Comparison of ENCODE assay signal across 22 cellular contexts in genomic region chrX:122622800-122623199, GRCh38.
"Had no signal": no experiment of that assay in that cellular context is flagged by ENCODE, and none has a peak within 500 bp of the region (broad histone marks: within the 10 kb centered on the region; RNA-seq: fewer than 3 reads in every experiment).

No MANE protein-coding gene starts in this region.

- H3K4me3 ChIP-seq: heart left ventricle, lung, thyroid gland, uterus had no signal

- H3K9me3 ChIP-seq: heart left ventricle, thyroid gland, uterus had no signal

- H3K27ac ChIP-seq: heart left ventricle, thyroid gland, uterus had no signal

- FAIRE-seq: endothelial cell of umbilical vein, frontal cortex, TTC549 had no signal

- DNase-seq: activated CD4-positive, alpha-beta T cell treated with anti-CD3 and anti-CD28 coated beads, Interleukin-2, amount 10 ng/mL, durations not matched to agents 24 days and 14 days; activated CD8-positive, alpha-beta memory T cell treated with anti-CD3 and anti-CD28 coated beads, Interleukin-2, amount 50 U/mL, for 4 hours; activated CD8-positive, alpha-beta T cell treated with anti-CD3 and anti-CD28 coated beads, Interleukin-2, amount 10 ng/mL, durations not matched to agents 7 days and 5 days; activated gamma-delta T cell; activated T-cell treated with anti-CD3 and anti-CD28 coated beads, Interleukin-2, amount 50 U/mL, for 48 hours; amniotic stem cell; effector CD8-positive, alpha-beta T cell; heart left ventricle; stimulated activated CD4-positive, alpha-beta T cell treated with anti-CD3 and anti-CD28 coated beads, Interleukin-12 subunit alpha, Interleukin-12 subunit beta, amount 100 ng/mL, for 4 hours; T-helper 2 cell; thyroid gland; uterus had no signal

- H3K27me3 ChIP-seq: heart left ventricle, thyroid gland, uterus had no signal

- H3K4me1 Mint-ChIP-seq: activated CD4-positive, alpha-beta T cell treated with anti-CD3 and anti-CD28 coated beads, Interleukin-2, amount 10 ng/mL, durations not matched to agents 24 days and 14 days; central memory CD8-positive, alpha-beta T cell; mesothelial cell of epicardium; stimulated activated memory B cell treated with anti-CD40 and anti-IgM and Interleukin-4, amounts not matched to agents 10 μg/mL and 1 μg/mL and 100 μg/mL, for 72 hours had no signal

- H3K4me3 Mint-ChIP-seq: activated CD4-positive, alpha-beta T cell treated with anti-CD3 and anti-CD28 coated beads, Interleukin-2, amount 10 ng/mL, durations not matched to agents 24 days and 14 days; activated CD8-positive, alpha-beta T cell treated with anti-CD3 and anti-CD28 coated beads, Interleukin-2, amount 10 ng/mL, durations not matched to agents 7 days and 5 days; brain; central memory CD8-positive, alpha-beta T cell; mesothelial cell of epicardium; stimulated activated memory B cell treated with anti-CD40 and anti-IgM and Interleukin-4, amounts not matched to agents 10 μg/mL and 1 μg/mL and 100 μg/mL, for 72 hours; WTC11 had no signal

- H3K4me1 ChIP-seq: heart left ventricle, thyroid gland, uterus had no signal

- H3K27me3 Mint-ChIP-seq: activated CD4-positive, alpha-beta T cell treated with anti-CD3 and anti-CD28 coated beads, Interleukin-2, amount 10 ng/mL, durations not matched to agents 24 days and 14 days; brain; central memory CD8-positive, alpha-beta T cell; stimulated activated memory B cell treated with anti-CD40 and anti-IgM and Interleukin-4, amounts not matched to agents 10 μg/mL and 1 μg/mL and 100 μg/mL, for 72 hours had no signal

- H3K9me3 Mint-ChIP-seq: stimulated activated memory B cell treated with anti-CD40 and anti-IgM and Interleukin-4, amounts not matched to agents 10 μg/mL and 1 μg/mL and 100 μg/mL, for 72 hours had no signal

- H3K36me3 Mint-ChIP-seq: brain; mesothelial cell of epicardium; stimulated activated memory B cell treated with anti-CD40 and anti-IgM and Interleukin-4, amounts not matched to agents 10 μg/mL and 1 μg/mL and 100 μg/mL, for 72 hours had no signal

- ATAC-seq: activated CD8-positive, alpha-beta T cell treated with anti-CD3 and anti-CD28 coated beads, Interleukin-2, amount 10 ng/mL, durations not matched to agents 7 days and 5 days; activated naive CD4-positive, alpha-beta T cell treated with anti-CD3 and anti-CD28 coated beads, Interleukin-2, amount 50 U/mL, for 72 hours; heart left ventricle; stimulated activated memory B cell treated with anti-CD40 and anti-IgM and Interleukin-4, amounts not matched to agents 10 μg/mL and 1 μg/mL and 100 μg/mL, for 72 hours; WTC11 had no signal

- H3K27ac Mint-ChIP-seq: activated CD4-positive, alpha-beta T cell treated with anti-CD3 and anti-CD28 coated beads, Interleukin-2, amount 10 ng/mL, durations not matched to agents 24 days and 14 days; activated CD8-positive, alpha-beta T cell treated with anti-CD3 and anti-CD28 coated beads, Interleukin-2, amount 10 ng/mL, durations not matched to agents 7 days and 5 days; activated naive CD4-positive, alpha-beta T cell treated with anti-CD3 and anti-CD28 coated beads, Interleukin-2, amount 50 U/mL, for 72 hours; brain; mesothelial cell of epicardium; stimulated activated memory B cell treated with anti-CD40 and anti-IgM and Interleukin-4, amounts not matched to agents 10 μg/mL and 1 μg/mL and 100 μg/mL, for 72 hours; WTC11 had no signal

- H3K36me3 ChIP-seq: heart left ventricle, thyroid gland, uterus had no signal
